Comparison of ENCODE assay signal across 8 cellular contexts in the genomic region with DNA sequence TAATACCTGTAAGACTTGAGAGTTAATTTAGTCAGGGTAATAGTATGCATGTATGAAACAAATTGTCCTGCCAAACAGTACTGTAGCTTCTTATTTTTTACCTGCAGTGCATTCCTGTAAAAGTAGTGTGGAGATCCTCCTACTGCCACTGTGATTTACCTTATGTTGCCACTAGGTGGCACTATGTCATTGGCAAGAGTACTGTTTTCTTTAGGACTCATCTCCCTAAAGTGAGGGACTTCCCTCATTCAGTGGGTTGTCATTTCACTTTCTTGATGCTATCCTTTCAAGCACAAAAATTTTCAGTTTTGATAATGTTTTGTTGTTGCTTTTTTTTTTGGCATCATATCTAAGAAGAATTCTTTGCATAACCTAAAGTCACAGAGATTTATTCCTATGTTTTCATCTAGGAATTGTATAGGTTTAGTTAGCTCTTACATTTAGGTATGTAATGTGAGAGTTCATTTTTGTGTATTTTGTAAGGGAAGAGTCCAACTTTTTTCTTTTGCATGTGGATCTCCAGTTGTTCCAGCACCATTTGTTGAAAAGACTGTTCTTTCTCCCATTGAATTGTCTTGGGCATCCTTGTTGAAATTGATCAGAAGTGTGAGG.
DNase-seq lines count a peak whose midpoint lies in the region; ATAC-seq and FAIRE-seq lines count a peak whose summit lies in the region.

No MANE protein-coding gene starts in this region.

- H3K4me1 Mint-ChIP-seq in effector memory CD8-positive, alpha-beta T cell (ENCODE audit: low read depth in 2 of 2), result peaks cover 24 to 46% of the 10 kb centered on the region in 2 donors

- no peaks in the 10 kb centered on the region for H3K27me3 Mint-ChIP-seq in effector memory CD8-positive, alpha-beta T cell

- H3K27ac Mint-ChIP-seq in effector memory CD8-positive, alpha-beta T cell, result no peak overlapping the region

- DNase-seq in AG08395 (ENCODE audit: low spot score) (peak; percentile 69), GM18507 (ENCODE audit: extremely low spot score, insufficient read length, low read depth) (peak; percentile 20), NCI-H345 treated with DMSO at 0.1 percent for 48 hours (lab: John Stamatoyannopoulos, UW; ENCODE audit: unreplicated experiment) (peak; percentile 27), middle frontal gyrus (ENCODE audit: extremely low spot score, low spot score) (peak; percentile 73)
- DNase-seq in activated CD4-positive, CD25-positive, alpha-beta regulatory T cell treated with anti-CD3 and anti-CD28 coated beads, Interleukin-2, amount 50 U/mL, for 72 hours, result peak; percentile 46
- DNase-seq in effector memory CD8-positive, alpha-beta T cell, result peak; percentile 59 to 71 (median 60)
- peak; percentile 19 for DNase-seq in stimulated activated naive CD4-positive, alpha-beta T cell treated with Interleukin-2 at 50 U/mL for 16 hours (lab: John Stamatoyannopoulos, UW)

- FAIRE-seq in GM18507 (lab: Jason Lieb, UNC), result peak; percentile 76

- H3K36me3 Mint-ChIP-seq in effector memory CD8-positive, alpha-beta T cell (ENCODE audit: insufficient read depth), result peaks cover 9% of the 10 kb centered on the region

- no peak overlapping the region for H3K4me3 Mint-ChIP-seq in effector memory CD8-positive, alpha-beta T cell

- no peaks in the 10 kb centered on the region for H3K9me3 Mint-ChIP-seq in effector memory CD8-positive, alpha-beta T cell

- peak; percentile 85 for ATAC-seq in HG03095 (IDR thresholded peaks at IDR 0.05; ENCODE audit: unreplicated experiment)
- ATAC-seq in effector memory CD8-positive, alpha-beta T cell (replicated peaks), result peak; percentile 89

Comparison
In these comparisons a context has a peak if more than half of its experiments do, and no peak if none do; other contexts are left out.
1. Peak in every context shown above with its lines: DNase-seq and ATAC-seq.
2. DNase-seq: peak in every context shown above with its lines; median percentile 73 in middle frontal gyrus; 69 in AG08395; 60 in effector memory CD8-positive, alpha-beta T cell; 46 in activated CD4-positive, CD25-positive, alpha-beta regulatory T cell treated with anti-CD3 and anti-CD28 coated beads, Interleukin-2, amount 50 U/mL, for 72 hours; 27 in NCI-H345 treated with DMSO at 0.1 percent for 48 hours; 20 in GM18507; 19 in stimulated activated naive CD4-positive, alpha-beta T cell treated with Interleukin-2 at 50 U/mL for 16 hours.